8 cellular contexts compared by ENCODE assay signal in genomic region chr1:19484338-19484792, GRCh38. TPM values are rescaled to one million over a fixed set of nuclear protein-coding genes. Genes with fewer than 3 reads are reported as not detected.
A peak's percentile ranks its signal among the peaks of the same experiment; 100 is the strongest.
DNase-seq lines count a peak whose midpoint lies in the region; ATAC-seq and TF ChIP-seq lines count a peak whose summit lies in the region.

No MANE protein-coding gene starts in this region.

- peak overlapping the region; percentile 93 for H3K27ac ChIP-seq in GM23338 (ENCODE audit: low read depth)
- H3K27ac ChIP-seq in WERI-Rb-1: peak overlapping the region; percentile 91; the same call in 1 of the 2 replicates

- DNase-seq in GM23338 (ENCODE audit: low spot score) (peak; percentile 48), WERI-Rb-1 (no peak), epithelial cell of esophagus (ENCODE audit: low read depth) (no peak), osteocyte (ENCODE audit: extremely low spot score, unreplicated experiment) (peak; percentile 85), HuH-7.5 (ENCODE audit: low spot score) (no peak), amniotic stem cell (lab: John Stamatoyannopoulos, UW) (no peak)

- H3K36me3 Mint-ChIP-seq in GM23338 (ENCODE audit: low read depth) (peaks cover 21% of the 10 kb centered on the region), osteocyte (ENCODE audit: unreplicated experiment) (peaks cover 8% of the 10 kb centered on the region)

- peaks cover 61% of the 10 kb centered on the region for H3K4me1 ChIP-seq in GM23338 (ENCODE audit: insufficient read depth)

- H3K4me3 Mint-ChIP-seq in GM23338: peak overlapping the region; percentile 95
- peak overlapping the region; percentile 93 for H3K4me3 Mint-ChIP-seq in osteocyte (ENCODE audit: unreplicated experiment)

- H3K79me2 ChIP-seq in GM23338 (replicated peaks; ENCODE audit: insufficient read depth): peaks cover 65% of the 10 kb centered on the region

- no peaks in the 10 kb centered on the region for H3K27me3 ChIP-seq in GM23338 (ENCODE audit: insufficient read depth)
- no peaks in the 10 kb centered on the region for H3K27me3 ChIP-seq in WERI-Rb-1 (ENCODE audit: insufficient read depth, low read depth, severe bottlenecking)

- peak overlapping the region; percentile 97 for H3K4me3 ChIP-seq in GM23338
- H3K4me3 ChIP-seq in WERI-Rb-1 (ENCODE audit: low read depth, low read length): peak overlapping the region; percentile 92
- peak overlapping the region; percentile 91 for H3K4me3 ChIP-seq in epithelial cell of esophagus (ENCODE audit: low read length)

- ATAC-seq in GM23338 (peak; percentile 9), GM19467 (IDR thresholded peaks at IDR 0.05; ENCODE audit: unreplicated experiment) (no peak), HG02884 (IDR thresholded peaks at IDR 0.05; ENCODE audit: unreplicated experiment) (no peak)

- peaks cover 21% of the 10 kb centered on the region for H3F3A ChIP-seq in GM23338 (replicated peaks; ENCODE audit: low read depth)

- H3K9me3 Mint-ChIP-seq in GM23338: no peaks in the 10 kb centered on the region
- H3K9me3 Mint-ChIP-seq in osteocyte (ENCODE audit: unreplicated experiment): no peaks in the 10 kb centered on the region

- peaks cover 57% of the 10 kb centered on the region for H3K4me1 Mint-ChIP-seq in GM23338
- peaks cover 68% of the 10 kb centered on the region for H3K4me1 Mint-ChIP-seq in osteocyte (ENCODE audit: unreplicated experiment)

- peak overlapping the region; percentile 96 for H3K27ac Mint-ChIP-seq in GM23338
- H3K27ac Mint-ChIP-seq in osteocyte (ENCODE audit: unreplicated experiment): peak overlapping the region; percentile 84

- TF ChIP-seq CTCF in GM23338 (conservative IDR thresholded peaks at IDR 0.05; ENCODE audit: low read depth in 2 of 2): no peak
- TF ChIP-seq CTCF in WERI-Rb-1 (IDR thresholded peaks at IDR 0.05; ENCODE audit: low read depth, low read length): no peak
- TF ChIP-seq CTCF in epithelial cell of esophagus (IDR thresholded peaks at IDR 0.05; ENCODE audit: insufficient read depth, low read depth, low read length, missing control alignments): no peak
- TF ChIP-seq CTCF in osteocyte (IDR thresholded peaks at IDR 0.05): no peak

- H3K27me3 Mint-ChIP-seq in GM23338 (ENCODE audit: insufficient read depth, low read depth, poor library complexity) (peaks cover 28% of the 10 kb centered on the region), osteocyte (ENCODE audit: unreplicated experiment) (no peaks in the 10 kb centered on the region)

- peak overlapping the region; percentile 93 for H3K4me2 ChIP-seq in GM23338

- H2AFZ ChIP-seq in GM23338: no peak overlapping the region

- H3K36me3 ChIP-seq in GM23338 (ENCODE audit: insufficient read depth): no peaks in the 10 kb centered on the region
- peaks cover 26% of the 10 kb centered on the region for H3K36me3 ChIP-seq in WERI-Rb-1

- no peaks in the 10 kb centered on the region for H3K9me2 ChIP-seq in GM23338 (ENCODE audit: insufficient read depth)

- peaks cover 28% of the 10 kb centered on the region for H4K20me1 ChIP-seq in GM23338 (replicated peaks; ENCODE audit: insufficient read depth)

- H3K9me3 ChIP-seq in WERI-Rb-1 (ENCODE audit: severe bottlenecking): no peaks in the 10 kb centered on the region

TF ChIP-seq in GM23338, 12 proteins besides CTCF, POLR2A, EP300 and RAD21:
- TF ChIP-seq ETS1 (IDR thresholded peaks at IDR 0.05) (no peak), ZNF462 (CRISPR knock-in tag; IDR thresholded peaks at IDR 0.05) (no peak), ZNF114 (CRISPR knock-in tag; IDR thresholded peaks at IDR 0.05) (no peak), POLR2AphosphoS5 (IDR thresholded peaks at IDR 0.05; ENCODE audit: low read depth) (peak; percentile 24; the same call in 1 of the 2 replicates)

RNA-seq across cellular contexts. Expression of gene CAPZB, which starts 1.0 kb away (rescaled TPM):
- total RNA-seq in GM23338 (2014; rRNA removed; shearing (Covaris generic)): 183 and 195 TPM in 2 replicates
- polyA plus RNA-seq in GM23338 (2016; fragmentation: Nextera tagmentation; extraction: Ambion mirVana): 320 and 348 TPM in 2 replicates
- total RNA-seq in osteocyte: 403 and 412 TPM in 2 replicates

Comparison
In these comparisons a context has a peak if more than half of its experiments do, and no peak if none do; other contexts are left out.
1. DNase-seq: peak in GM23338 (single experiment) and osteocyte (single experiment); none in WERI-Rb-1 (single experiment), epithelial cell of esophagus (single experiment), HuH-7.5 (single experiment) and amniotic stem cell (single experiment).
2. Peak in every context shown above with its lines, with median percentiles within 50 percentile points of each other: H3K4me3 ChIP-seq.